Comparison of ENCODE assay signal across 8 cellular contexts in the genomic region with DNA sequence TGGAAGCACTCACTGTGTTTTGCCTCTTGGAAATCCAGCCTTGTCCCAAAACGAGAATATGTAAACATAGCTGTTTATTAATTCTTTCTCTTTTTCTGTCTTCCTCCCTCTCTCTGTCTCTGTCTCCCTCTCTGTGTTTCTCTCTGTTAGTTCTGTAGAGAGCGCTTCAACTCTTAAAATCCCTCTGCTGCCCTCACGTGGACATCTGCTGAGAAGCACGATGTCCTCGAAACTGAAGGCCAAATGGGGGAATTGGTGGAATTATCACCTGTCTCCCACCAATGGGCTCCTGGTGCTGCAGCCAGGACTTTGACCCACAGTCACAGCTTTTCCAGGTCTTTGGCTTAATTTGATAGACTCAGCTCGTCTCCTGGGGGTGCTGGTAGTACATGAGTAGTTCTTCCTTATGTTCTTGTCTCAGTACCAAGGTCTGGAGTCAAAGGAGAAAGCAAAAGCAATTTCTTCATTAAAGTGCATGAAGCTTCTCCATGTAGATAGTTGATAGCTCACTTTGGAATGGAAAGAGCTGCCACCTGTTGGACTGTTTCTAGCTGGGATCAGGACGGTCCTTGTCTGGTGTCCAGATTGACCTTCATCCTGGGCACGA. TPM values are rescaled to one million over a fixed set of nuclear protein-coding genes. Genes with fewer than 3 reads are reported as not detected.
DNase-seq lines count a peak whose midpoint lies in the region; ATAC-seq and TF ChIP-seq lines count a peak whose summit lies in the region.

No MANE protein-coding gene starts in this region.

- H3K79me2 ChIP-seq in HCT116 (ENCODE audit: insufficient read depth, low read length), result no peaks in the 10 kb centered on the region

- no peak overlapping the region for H3K27ac ChIP-seq in HCT116 (ENCODE audit: low read depth, low read length)

- CTCF ChIA-PET in HCT116 (lab: Charles Lee), result interaction anchor here (0.8 to 3.0 kb wide), 3 partner anchors 274 to 361 kb away, joined by 6 to 46 read pairs (median 13); no protein-coding TSS in a partner anchor

- H3K9me3 ChIP-seq in HCT116 (ENCODE audit: control insufficient read depth in 1 of 2, insufficient read depth in 1 of 2, low read depth in 1 of 2, low read length in 2 of 2), result no peaks in the 10 kb centered on the region
- no peaks in the 10 kb centered on the region for H3K9me3 ChIP-seq in adipocyte (ENCODE audit: control insufficient read depth, low read length)

- no peaks in the 10 kb centered on the region for H4K20me1 ChIP-seq in HCT116 (ENCODE audit: insufficient read depth)

- ATAC-seq in HCT116 (peak; percentile 96), left cardiac atrium (peak; percentile 90 to 95), GM21360 (IDR thresholded peaks at IDR 0.05; ENCODE audit: unreplicated experiment) (no peak)

- H3K4me1 ChIP-seq in HCT116 (ENCODE audit: control insufficient read depth in 1 of 2, insufficient read depth in 2 of 2, low read length in 2 of 2) (no peaks in the 10 kb centered on the region), adipocyte (ENCODE audit: control insufficient read depth, insufficient read depth, low read length) (peaks cover 6% of the 10 kb centered on the region)

- peak; percentile 88 for TF ChIP-seq RAD21 in HCT116 (IDR thresholded peaks at IDR 0.05; ENCODE audit: low read depth)

- DNase-seq in EL (peak; percentile 66), HCT116 (ENCODE audit: low read depth, low spot score) (peak; percentile 63), NCI-H1417 treated with DMSO at 0.1 percent for 48 hours (lab: John Stamatoyannopoulos, UW) (peak; percentile 10), T-helper 1 cell (peak; percentile 48 to 84 (median 70)), adipocyte (ENCODE audit: low read depth) (peak; percentile 94), left cardiac atrium (peak; percentile 82), retina (peak; percentile 73)

- TF ChIP-seq POLR2A in HCT116 (IDR thresholded peaks at IDR 0.05; ENCODE audit: borderline replicate concordance, extremely low read depth, insufficient read depth, insufficient read length), result no peak

- peak overlapping the region; percentile 42 for H2AFZ ChIP-seq in HCT116 (ENCODE audit: low read depth, low read length, poor library complexity, severe bottlenecking)

- H3K4me3 ChIP-seq in HCT116 (replicated peaks in 1 of 2; ENCODE audit: low read depth in 1 of 2, low read length in 2 of 2) (no peak overlapping the region), adipocyte (ENCODE audit: low read length) (no peak overlapping the region)

- H3K9ac ChIP-seq in HCT116 (ENCODE audit: low read length) (no peak overlapping the region), adipocyte (ENCODE audit: low read length) (no peak overlapping the region)

- RAD21 ChIA-PET in HCT116 (lab: Charles Lee; ENCODE audit: low non-redundant PET in 1 of 2, low total read pairs in 2 of 2, uncharacterized antibody in 2 of 2, unreplicated experiment in 2 of 2), result interaction anchor here in 1 of 2 experiments (1.2 to 1.3 kb wide), 2 partner anchors 273 to 374 kb away, joined by 3 read pairs; no protein-coding TSS in a partner anchor

- H3K27me3 ChIP-seq in HCT116 (ENCODE audit: insufficient read depth, low read length) (no peaks in the 10 kb centered on the region), adipocyte (replicated peaks; ENCODE audit: control insufficient read depth, insufficient read depth, low read length) (no peaks in the 10 kb centered on the region)

- H3K36me3 ChIP-seq in HCT116 (ENCODE audit: control insufficient read depth in 1 of 2, insufficient read depth in 2 of 2, low read length in 2 of 2) (no peaks in the 10 kb centered on the region), adipocyte (ENCODE audit: control insufficient read depth, insufficient read depth, low read length, severe bottlenecking) (no peaks in the 10 kb centered on the region)

- H3K4me2 ChIP-seq in HCT116 (ENCODE audit: low read length), result no peak overlapping the region

- H3K9me2 ChIP-seq in HCT116 (ENCODE audit: insufficient read depth), result no peaks in the 10 kb centered on the region

- no TSS peak for BruUV-seq in HCT116 (replicated peaks; lab: Mats Ljungman, UMichigan)

- POLR2A ChIA-PET in HCT116 (lab: Charles Lee), result interaction anchor here (1.4 kb wide), 1 partner anchor 273 kb away, joined by 6 read pairs; no protein-coding TSS in a partner anchor

- peak; percentile 65 to 90 (median 81) for TF ChIP-seq CTCF in HCT116 (IDR thresholded peaks at IDR 0.05 in 2 of 3, conservative IDR thresholded peaks at IDR 0.05 in 1 of 3; ENCODE audit: borderline replicate concordance in 1 of 3, insufficient read depth in 1 of 3, low read depth in 2 of 3, low read length in 2 of 3)

- intact Hi-C loops in HCT116 (cut with micrococcal nuclease), result loop anchor here (1.0 to 2.0 kb wide), 5 partner anchors 97 to 620 kb away; no protein-coding TSS in a partner anchor
- intact Hi-C loops in left cardiac atrium (cut with DNase I), result loop anchor here in 1 of 2 donors (10.0 kb wide), 1 partner anchor 274 kb away; no protein-coding TSS in a partner anchor

TF ChIP-seq in HCT116, 20 proteins besides CTCF, POLR2A, EP300 and RAD21:
- no peak for TF ChIP-seq ELF1 (IDR thresholded peaks at IDR 0.05; ENCODE audit: borderline replicate concordance, low read depth)
- TF ChIP-seq, protein P1, sequence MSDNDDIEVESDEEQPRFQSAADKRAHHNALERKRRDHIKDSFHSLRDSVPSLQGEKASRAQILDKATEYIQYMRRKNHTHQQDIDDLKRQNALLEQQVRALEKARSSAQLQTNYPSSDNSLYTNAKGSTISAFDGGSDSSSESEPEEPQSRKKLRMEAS (IDR thresholded peaks at IDR 0.05), result peak; percentile 57; the same call in 1 of the 2 replicates
- TF ChIP-seq EZH2 (IDR thresholded peaks at IDR 0.05), result no peak

RNA-seq across cellular contexts. Expression of a gene that starts 5.5 kb away (rescaled TPM):
- total RNA-seq in HCT116 (2021; ENCODE audit: unreplicated experiment) (not detected), left cardiac atrium (under 1 TPM in 1 of 2 donors, not detected in 1; 0.08 TPM)
- not detected in 2 replicates for polyA plus RNA-seq in HCT116 (2012)

Comparison
In these comparisons a context has a peak if more than half of its experiments do, and no peak if none do; other contexts are left out.
1. DNase-seq: peak in every context shown above with its lines; median percentile 94 in adipocyte; 82 in left cardiac atrium; 73 in retina; 70 in T-helper 1 cell; 66 in EL; 63 in HCT116; 10 in NCI-H1417 treated with DMSO at 0.1 percent for 48 hours.